Comparison of ENCODE assay signal across 8 cellular contexts in the genomic region with DNA sequence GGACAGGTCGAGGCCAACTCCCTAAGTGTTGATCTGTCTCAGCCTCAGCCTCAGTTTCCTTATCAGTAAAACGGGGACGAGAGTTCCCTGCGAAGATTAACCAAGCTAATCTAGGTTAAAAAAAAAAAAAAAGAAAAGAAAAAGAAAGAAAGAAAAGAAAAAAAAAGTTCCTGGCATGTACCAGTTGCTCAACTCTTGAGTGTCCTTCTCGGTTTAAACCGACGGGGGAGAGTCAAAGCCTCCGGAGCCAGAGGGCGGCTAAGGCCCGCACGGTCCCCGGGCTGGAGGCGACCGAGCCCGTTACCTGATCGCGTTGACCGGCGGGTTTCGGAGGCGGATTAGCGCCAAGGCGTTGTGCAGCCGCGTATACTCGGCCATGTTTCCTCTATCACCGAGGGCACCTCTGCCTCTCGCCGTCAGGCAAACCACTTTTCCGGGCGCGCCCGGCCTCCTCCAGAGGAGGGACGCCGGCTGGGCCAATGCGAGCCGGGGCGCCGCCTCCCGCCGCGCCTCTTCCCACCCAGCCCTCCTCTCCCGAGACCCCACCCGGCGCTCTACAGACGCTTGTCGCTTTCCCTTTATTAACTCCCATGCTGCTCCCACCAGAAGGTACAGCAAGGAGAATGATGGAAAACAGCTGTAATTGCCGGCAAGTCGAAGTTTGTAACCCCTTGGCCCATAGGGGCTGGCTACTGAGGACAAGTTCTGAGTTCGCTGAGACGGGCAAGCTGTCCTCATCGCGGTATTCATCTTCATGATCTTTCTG.
DNase-seq lines count a peak whose midpoint lies in the region; ATAC-seq and TF ChIP-seq lines count a peak whose summit lies in the region.

TSS of gene EHHADH (minus strand) at position 405 of the 766 bp plus-strand sequence. CDS start at position 378, 27 bp downstream.

- H3K9ac ChIP-seq in subcutaneous abdominal adipose tissue (ENCODE audit: low read length in 5 of 5): peak within 1 kb of the TSS; percentile 48 to 93 (median 88)

- H3K4me1 ChIP-seq in neutrophil (ENCODE audit: control insufficient read depth in 1 of 2, insufficient read depth in 1 of 2, low read depth in 1 of 2, low read length in 1 of 2) (peaks cover 0 to 6% of the 10 kb centered on the region in 2 experiments), subcutaneous abdominal adipose tissue (ENCODE audit: control insufficient read depth in 5 of 5, insufficient read depth in 5 of 5, low read length in 5 of 5) (peaks cover 0 to 31% (median 21%) of the 10 kb centered on the region in 5 donors)

- no peaks in the 10 kb centered on the region for H3K36me3 ChIP-seq in neutrophil
- no peaks in the 10 kb centered on the region for H3K36me3 ChIP-seq in subcutaneous abdominal adipose tissue (ENCODE audit: control insufficient read depth in 5 of 5, insufficient read depth in 5 of 5, low read length in 5 of 5)

- peaks cover 7% of the 10 kb centered on the region for H3K27me3 ChIP-seq in neutrophil
- no peaks in the 10 kb centered on the region for H3K27me3 ChIP-seq in subcutaneous abdominal adipose tissue (ENCODE audit: control insufficient read depth in 5 of 5, insufficient read depth in 4 of 5, low read length in 5 of 5)

- peak; percentile 83 for ATAC-seq in GM18907 (IDR thresholded peaks at IDR 0.05; ENCODE audit: unreplicated experiment)

- peak; percentile 86 for DNase-seq in 8988T
- DNase-seq in HK-2 (ENCODE audit: unreplicated experiment): peak; percentile 86
- DNase-seq in RKO (ENCODE audit: low spot score): peak; percentile 64
- DNase-seq in activated gamma-delta T cell (lab: John Stamatoyannopoulos, UW): peak; percentile 26
- DNase-seq in foreskin melanocyte: peak; percentile 59

- no peak within 1 kb of the TSS for H3K27ac ChIP-seq in neutrophil
- peak within 1 kb of the TSS; percentile 65 for H3K27ac ChIP-seq in subcutaneous abdominal adipose tissue (ENCODE audit: low read depth, low read length)

- H3K4me3 ChIP-seq in neutrophil (ENCODE audit: low read depth in 1 of 2, low read length in 1 of 2): peak within 1 kb of the TSS; percentile 61 to 62
- H3K4me3 ChIP-seq in subcutaneous abdominal adipose tissue (ENCODE audit: low read depth in 1 of 5, low read length in 5 of 5): peak within 1 kb of the TSS; percentile 80 to 95 (median 90)

- TF ChIP-seq CTCF in neutrophil (IDR thresholded peaks at IDR 0.05): no peak

- no peaks in the 10 kb centered on the region for H3K9me3 ChIP-seq in neutrophil
- H3K9me3 ChIP-seq in subcutaneous abdominal adipose tissue (ENCODE audit: control insufficient read depth in 5 of 5, low read length in 5 of 5): peaks cover 0 to 10% (median 0%) of the 10 kb centered on the region in 5 donors

Comparison
In these comparisons a context has a peak if more than half of its experiments do, and no peak if none do; other contexts are left out.
1. DNase-seq: peak in every context shown above with its lines; median percentile 86 in 8988T; 86 in HK-2; 64 in RKO; 59 in foreskin melanocyte; 26 in activated gamma-delta T cell.